In genomic region chr22:17918840-17919239, GRCh38 we compare ENCODE assay signal across 22 cellular contexts.
DNase-seq lines count a peak whose midpoint lies in the region; ATAC-seq and TF ChIP-seq lines count a peak whose summit lies in the region.
"Had no signal": no experiment of that assay in that cellular context is flagged by ENCODE, and none has a peak within 500 bp of the region (broad histone marks: within the 10 kb centered on the region; RNA-seq: fewer than 3 reads in every experiment).

No MANE protein-coding gene starts in this region.

- H3K9me3 ChIP-seq in left ventricle myocardium inferior (replicated peaks) (no peaks in the 10 kb centered on the region), SK-N-SH (no peaks in the 10 kb centered on the region), Caco-2 (no peaks in the 10 kb centered on the region)

- peaks cover 83% of the 10 kb centered on the region for H3K79me2 ChIP-seq in SK-N-SH (ENCODE audit: insufficient read depth)

- H3K9ac ChIP-seq in SK-N-SH = no peak overlapping the region

- DNase-seq in left ventricle myocardium inferior = no peak
- no peak for DNase-seq in Right ventricle myocardium inferior (ENCODE audit: missing footprints)
- no peak for DNase-seq in SK-N-SH
- DNase-seq in islet precursor cell = peak; percentile 91
- no peak for DNase-seq in amniotic stem cell (lab: John Stamatoyannopoulos, UW)
- no peak for DNase-seq in NCI-H1694 treated with DMSO at 0.1 percent for 48 hours (lab: John Stamatoyannopoulos, UW)
- DNase-seq in Caco-2 = no peak
- DNase-seq: activated T-cell treated with anti-CD3 and anti-CD28 coated beads for 4 hours; cerebellar nuclear complex; DMS53; glutamatergic neuron; naive B cell; NCI-H187; NCI-H510A; stimulated activated CD4-positive, alpha-beta T cell treated with anti-CD3 and anti-CD28 coated beads, Interleukin-1b, Interleukin-23, amount 100 ng/mL, for 48 hours; stimulated activated CD8-positive, alpha-beta memory T cell treated with anti-CD3 and anti-CD28 coated beads, Interleukin-4, amount 100 ng/mL, for 48 hours had no signal

- H3K4me2 ChIP-seq in SK-N-SH = no peak overlapping the region

- no peak for ATAC-seq in Right ventricle myocardium inferior
- no peak for ATAC-seq in HG02973 (IDR thresholded peaks at IDR 0.05; ENCODE audit: unreplicated experiment)
- ATAC-seq: HCT116, Panc1 had no signal

- peaks cover 98% of the 10 kb centered on the region for H3K4me1 ChIP-seq in left ventricle myocardium inferior
- peaks cover 13 to 59% of the 10 kb centered on the region in 2 experiments for H3K4me1 ChIP-seq in SK-N-SH (ENCODE audit: control insufficient read depth in 1 of 2, insufficient read depth in 2 of 2, low read depth in 1 of 2, low read length in 1 of 2)
- H3K4me1 ChIP-seq in Caco-2 = peaks cover 49% of the 10 kb centered on the region

- no peak overlapping the region for H3K27ac Mint-ChIP-seq in Caco-2 (ENCODE audit: unreplicated experiment)
- H3K27ac Mint-ChIP-seq: activated naive CD4-positive, alpha-beta T cell treated with anti-CD3 and anti-CD28 coated beads, Interleukin-2, amount 50 U/mL, for 24 hours; progenitor cell of endocrine pancreas had no signal

- H3K27ac ChIP-seq in left ventricle myocardium inferior (replicated peaks) (peak overlapping the region; percentile 95), SK-N-SH (ENCODE audit: low read depth in 2 of 2, low read length in 1 of 2) (0 out of 4 replicates have a peak overlapping the region, but pooled peaks of 1 of the 2 experiments have one; percentile 1)

- H3K27me3 ChIP-seq in left ventricle myocardium inferior (ENCODE audit: low read depth) = no peaks in the 10 kb centered on the region
- H3K27me3 ChIP-seq in SK-N-SH (ENCODE audit: insufficient read depth) = no peaks in the 10 kb centered on the region
- H3K27me3 ChIP-seq in Caco-2 (replicated peaks; ENCODE audit: control insufficient read depth, insufficient read depth, low read length) = no peaks in the 10 kb centered on the region

- H4K20me1 ChIP-seq in SK-N-SH (ENCODE audit: insufficient read depth) = peaks cover 64% of the 10 kb centered on the region

- H3F3A ChIP-seq in SK-N-SH (replicated peaks; ENCODE audit: insufficient read depth) = peaks cover 14% of the 10 kb centered on the region

- TF ChIP-seq CTCF in left ventricle myocardium inferior (IDR thresholded peaks at IDR 0.05; ENCODE audit: borderline replicate concordance) (no peak), SK-N-SH (IDR thresholded peaks at IDR 0.05) (no peak), Caco-2 (IDR thresholded peaks at IDR 0.05; ENCODE audit: insufficient read depth in 1 of 2, low read depth in 1 of 2, low read length in 1 of 2, severe bottlenecking in 1 of 2, unreplicated experiment in 1 of 2) (no peak)

- H3K36me3 Mint-ChIP-seq in Caco-2 (ENCODE audit: insufficient read depth, unreplicated experiment) = peaks cover 8% of the 10 kb centered on the region
- H3K36me3 Mint-ChIP-seq: activated naive CD4-positive, alpha-beta T cell treated with anti-CD3 and anti-CD28 coated beads, Interleukin-2, amount 50 U/mL, for 24 hours; naive B cell; type B pancreatic cell had no signal

- TF ChIP-seq EP300 in SK-N-SH (IDR thresholded peaks at IDR 0.05; ENCODE audit: borderline replicate concordance in 1 of 2, low read depth in 1 of 2, low read length in 1 of 2) = no peak

- no peaks in the 10 kb centered on the region for H3K9me2 ChIP-seq in SK-N-SH

- peaks cover 30% of the 10 kb centered on the region for H3K4me1 Mint-ChIP-seq in Caco-2 (ENCODE audit: low read depth, unreplicated experiment)

- H3K4me3 Mint-ChIP-seq in Caco-2 (ENCODE audit: unreplicated experiment) = no peak overlapping the region
- H3K4me3 Mint-ChIP-seq: activated naive CD4-positive, alpha-beta T cell treated with anti-CD3 and anti-CD28 coated beads, Interleukin-2, amount 50 U/mL, for 24 hours; type B pancreatic cell had no signal

- 70% methylated on average over 5 of the region's 5 CpGs for WGBS in SK-N-SH (ENCODE audit: low lambda C conversion rate)

- H3K4me3 ChIP-seq in left ventricle myocardium inferior = peak overlapping the region; percentile 14
- no peak overlapping the region for H3K4me3 ChIP-seq in SK-N-SH (ENCODE audit: low read depth in 2 of 2, low read length in 1 of 2)
- H3K4me3 ChIP-seq in Caco-2 (ENCODE audit: low read depth, low read length) = no peak overlapping the region

- TF ChIP-seq RAD21 in SK-N-SH (IDR thresholded peaks at IDR 0.05; ENCODE audit: low read length) = no peak

- CTCF ChIA-PET in SK-N-SH (lab: Yijun Ruan, JAX) = interaction anchor here (0.6 to 2.8 kb wide), 5 partner anchors 9 to 157 kb away, joined by 3 to 7 read pairs (median 3); no protein-coding TSS in a partner anchor
- CTCF ChIA-PET in Caco-2 (lab: Charles Lee) = no interaction called here

- H3K36me3 ChIP-seq in left ventricle myocardium inferior = no peaks in the 10 kb centered on the region
- no peaks in the 10 kb centered on the region for H3K36me3 ChIP-seq in SK-N-SH (replicated peaks in 1 of 2; ENCODE audit: control insufficient read depth in 1 of 2, insufficient read depth in 2 of 2, low read length in 1 of 2)
- H3K36me3 ChIP-seq in Caco-2 (ENCODE audit: control insufficient read depth, insufficient read depth, low read length) = no peaks in the 10 kb centered on the region; the same call in 1 of the 2 replicates

- H2AFZ ChIP-seq in SK-N-SH (ENCODE audit: low read depth) = no peak overlapping the region

- H3K9me3 Mint-ChIP-seq in Caco-2 (ENCODE audit: unreplicated experiment) = no peaks in the 10 kb centered on the region
- H3K9me3 Mint-ChIP-seq: activated naive CD4-positive, alpha-beta T cell treated with anti-CD3 and anti-CD28 coated beads, Interleukin-2, amount 50 U/mL, for 24 hours; naive B cell had no signal

- POLR2A ChIA-PET in SK-N-SH (lab: Yijun Ruan, JAX) = no interaction called here
- POLR2A ChIA-PET in Caco-2 (lab: Charles Lee) = no interaction called here

- intact Hi-C loops in left ventricle myocardium inferior (cut with micrococcal nuclease) = no loop called here
- intact Hi-C loops in Right ventricle myocardium inferior (cut with DNase I) = no loop called here
- intact Hi-C loops in Caco-2 (cut with micrococcal nuclease; ENCODE audit: unreplicated experiment) = no loop called here

- no peaks in the 10 kb centered on the region for H3K27me3 Mint-ChIP-seq in Caco-2 (ENCODE audit: insufficient read depth, unreplicated experiment)
- H3K27me3 Mint-ChIP-seq: activated naive CD4-positive, alpha-beta T cell treated with anti-CD3 and anti-CD28 coated beads, Interleukin-2, amount 50 U/mL, for 24 hours; naive B cell; type B pancreatic cell had no signal

- BruUV-seq in Caco-2 (replicated peaks; lab: Mats Ljungman, UMichigan) = no TSS peak

TF ChIP-seq in SK-N-SH, 30 proteins besides CTCF, POLR2A, EP300 and RAD21:
- TF ChIP-seq USF1 (IDR thresholded peaks at IDR 0.05; ENCODE audit: borderline replicate concordance, low read depth) = no peak
- no peak for TF ChIP-seq FOXM1 (IDR thresholded peaks at IDR 0.05; ENCODE audit: low read depth)
- TF ChIP-seq TCF12 (IDR thresholded peaks at IDR 0.05) = peak; percentile 35; the same call in 1 of the 2 replicates
- TF ChIP-seq ZBTB33 (IDR thresholded peaks at IDR 0.05; ENCODE audit: borderline replicate concordance, low read depth) = no peak
- no peak for TF ChIP-seq TAF1 (IDR thresholded peaks at IDR 0.05; ENCODE audit: borderline replicate concordance, low read depth, low read length)
- TF ChIP-seq JUND (IDR thresholded peaks at IDR 0.05) = no peak
- no peak for TF ChIP-seq REST (IDR thresholded peaks at IDR 0.05; ENCODE audit: low read depth, low read length)
